8 cellular contexts compared by ENCODE assay signal in the genomic region with DNA sequence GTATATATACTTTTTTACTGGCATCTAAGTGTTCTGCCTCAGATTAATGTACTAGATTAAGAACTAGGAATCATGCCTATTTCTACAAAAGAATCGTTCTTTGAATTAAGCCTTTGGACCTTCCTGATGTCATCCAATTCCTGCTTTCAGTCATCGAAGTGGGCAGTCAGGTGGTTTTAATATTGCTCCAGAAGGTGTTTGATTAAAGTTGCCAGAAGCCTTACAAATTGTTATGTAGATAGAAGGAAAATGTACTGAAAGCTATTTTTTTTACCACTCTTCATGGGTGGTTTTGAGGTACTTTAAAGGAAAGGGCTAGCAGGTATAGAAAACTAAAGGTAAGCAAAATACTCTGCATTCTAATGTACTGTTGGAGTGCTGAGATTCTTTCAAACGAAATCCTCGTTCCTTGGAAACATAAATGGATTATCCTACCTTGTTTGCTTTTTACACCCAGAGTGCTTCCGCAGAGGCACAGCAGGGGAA. TPM values are rescaled to one million over a fixed set of nuclear protein-coding genes. Genes with fewer than 3 reads are reported as not detected.
DNase-seq lines count a peak whose midpoint lies in the region; ATAC-seq, FAIRE-seq and TF ChIP-seq lines count a peak whose summit lies in the region.

No MANE protein-coding gene starts in this region.

- peak; percentile 42 for DNase-seq in GM23248
- DNase-seq in activated naive CD8-positive, alpha-beta T cell treated with anti-CD3 and anti-CD28 coated beads, Interleukin-2, amount 10 ng/mL, durations not matched to agents 7 days and 5 days, result no peak
- DNase-seq in keratinocyte (ENCODE audit: low read depth, low spot score), result no peak
- DNase-seq in testis, result no peak
- no peak for DNase-seq in NCI-H345 treated with DMSO at 0.1 percent for 48 hours (lab: John Stamatoyannopoulos, UW; ENCODE audit: unreplicated experiment)

- H2AFZ ChIP-seq in GM23248 (peak overlapping the region; percentile 76), keratinocyte (ENCODE audit: control insufficient read depth, low read length) (peak overlapping the region; percentile 87)

- peaks cover 31% of the 10 kb centered on the region for H3K4me1 Mint-ChIP-seq in activated naive CD8-positive, alpha-beta T cell treated with anti-CD3 and anti-CD28 coated beads, Interleukin-2, amount 10 ng/mL, durations not matched to agents 7 days and 5 days

- peak overlapping the region; percentile 96 for H3K4me2 ChIP-seq in GM23248 (ENCODE audit: unreplicated experiment)
- H3K4me2 ChIP-seq in keratinocyte (ENCODE audit: control insufficient read depth, extremely low read depth, insufficient read depth, low read depth, low read length), result peak overlapping the region; percentile 99

- no peaks in the 10 kb centered on the region for H3K9me2 ChIP-seq in GM23248 (ENCODE audit: insufficient read depth)

- H4K20me1 ChIP-seq in GM23248 (ENCODE audit: insufficient read depth) (no peaks in the 10 kb centered on the region), keratinocyte (ENCODE audit: control insufficient read depth, extremely low read depth, insufficient read depth, low read length) (no peaks in the 10 kb centered on the region)

- TF ChIP-seq CTCF in 22Rv1 (IDR thresholded peaks at IDR 0.05) (no peak), keratinocyte (optimal IDR thresholded peaks at IDR 0.05 in 1 of 3, IDR thresholded peaks at IDR 0.05 in 1 of 3, conservative IDR thresholded peaks at IDR 0.05 in 1 of 3; ENCODE audit: extremely low read depth in 1 of 3, insufficient read depth in 2 of 3, low read length in 3 of 3) (no peak), testis (IDR thresholded peaks at IDR 0.05) (no peak)

- H3F3A ChIP-seq in GM23248 (ENCODE audit: insufficient read depth), result peaks cover 26% of the 10 kb centered on the region

- H3K27me3 ChIP-seq in GM23248 (replicated peaks; ENCODE audit: insufficient read depth) (no peaks in the 10 kb centered on the region), keratinocyte (ENCODE audit: control insufficient read depth, extremely low read depth, insufficient read depth, low read length) (no peaks in the 10 kb centered on the region), testis (no peaks in the 10 kb centered on the region)

- no peaks in the 10 kb centered on the region for H3K27me3 Mint-ChIP-seq in activated naive CD8-positive, alpha-beta T cell treated with anti-CD3 and anti-CD28 coated beads, Interleukin-2, amount 10 ng/mL, durations not matched to agents 7 days and 5 days

- 3% methylated on average over 5 of the region's 5 CpGs for WGBS in GM23248 (ENCODE audit: low coverage in 1 of 2, low lambda C conversion rate in 2 of 2, missing lambda C conversion rate in 2 of 2), 2 experiments
- 17 to 23% methylated on average over 5 of the region's 5 CpGs for WGBS in testis, 2 donors

- H3K36me3 ChIP-seq in GM23248 (ENCODE audit: low read depth) (0 out of 2 replicates have a peak, but pooled peaks cover 10% of the 10 kb centered on the region), keratinocyte (ENCODE audit: control insufficient read depth in 2 of 2, extremely low read depth in 1 of 2, insufficient read depth in 2 of 2, low read length in 2 of 2) (peaks cover 0 to 8% of the 10 kb centered on the region in 2 experiments), testis (ENCODE audit: low read depth, missing control alignments) (no peaks in the 10 kb centered on the region)

- H3K4me3 Mint-ChIP-seq in activated naive CD8-positive, alpha-beta T cell treated with anti-CD3 and anti-CD28 coated beads, Interleukin-2, amount 10 ng/mL, durations not matched to agents 7 days and 5 days, result peak overlapping the region; percentile 97

- peak overlapping the region; percentile 92 for H3K27ac ChIP-seq in 22Rv1
- peak overlapping the region; percentile 99 for H3K27ac ChIP-seq in GM23248
- peak overlapping the region; percentile 98 for H3K27ac ChIP-seq in keratinocyte (ENCODE audit: control insufficient read depth, insufficient read depth, low read length)
- H3K27ac ChIP-seq in testis, result peak overlapping the region; percentile 90

- peak; percentile 71 for FAIRE-seq in keratinocyte (lab: Jason Lieb, UNC)

- no peaks in the 10 kb centered on the region for H3K9me1 ChIP-seq in keratinocyte (ENCODE audit: control insufficient read depth, extremely low read depth, insufficient read depth, low read length)

- no peak for ATAC-seq in activated naive CD8-positive, alpha-beta T cell treated with anti-CD3 and anti-CD28 coated beads, Interleukin-2, amount 10 ng/mL, durations not matched to agents 7 days and 5 days (ENCODE audit: low read depth)
- ATAC-seq in HG03135 (IDR thresholded peaks at IDR 0.05; ENCODE audit: unreplicated experiment) (no peak), HG03565 (IDR thresholded peaks at IDR 0.05; ENCODE audit: unreplicated experiment) (no peak)

- H3K4me1 ChIP-seq in GM23248 (ENCODE audit: insufficient read depth) (peaks cover 25% of the 10 kb centered on the region), keratinocyte (ENCODE audit: control insufficient read depth, extremely low read depth, insufficient read depth, low read length) (peaks cover 29% of the 10 kb centered on the region), testis (peaks cover 23% of the 10 kb centered on the region)

- H3K79me2 ChIP-seq in GM23248 (ENCODE audit: insufficient read depth) (peaks cover 52% of the 10 kb centered on the region), keratinocyte (ENCODE audit: control insufficient read depth, insufficient read depth, low read length) (peaks cover 3% of the 10 kb centered on the region)

- H3K9me3 Mint-ChIP-seq in activated naive CD8-positive, alpha-beta T cell treated with anti-CD3 and anti-CD28 coated beads, Interleukin-2, amount 10 ng/mL, durations not matched to agents 7 days and 5 days, result no peaks in the 10 kb centered on the region

- peaks cover 31% of the 10 kb centered on the region for H3K36me3 Mint-ChIP-seq in activated naive CD8-positive, alpha-beta T cell treated with anti-CD3 and anti-CD28 coated beads, Interleukin-2, amount 10 ng/mL, durations not matched to agents 7 days and 5 days

- intact Hi-C loops in testis (cut with DNase I; ENCODE audit: low total_unique reads), result no loop called here

- dilution Hi-C loops in keratinocyte (cut with MboI; ENCODE audit: extremely low pct_ligation_motif_present, low sequenced_read_pairs), result no loop called here

- no peaks in the 10 kb centered on the region for H3K9me3 ChIP-seq in GM23248 (ENCODE audit: low read depth)
- no peaks in the 10 kb centered on the region for H3K9me3 ChIP-seq in keratinocyte (ENCODE audit: control insufficient read depth, low read depth, low read length)
- no peaks in the 10 kb centered on the region for H3K9me3 ChIP-seq in testis

- peak overlapping the region; percentile 100 for H3K27ac Mint-ChIP-seq in activated naive CD8-positive, alpha-beta T cell treated with anti-CD3 and anti-CD28 coated beads, Interleukin-2, amount 10 ng/mL, durations not matched to agents 7 days and 5 days

- TF ChIP-seq POLR2A in testis (IDR thresholded peaks at IDR 0.05), result no peak

- H3K4me3 ChIP-seq in GM23248, result peak overlapping the region; percentile 93
- H3K4me3 ChIP-seq in keratinocyte (ENCODE audit: control insufficient read depth in 2 of 3, extremely low read depth in 1 of 3, insufficient read depth in 2 of 3, low read depth in 1 of 3, low read length in 3 of 3), result peak overlapping the region; percentile 75 to 93 (median 91)
- H3K4me3 ChIP-seq in testis, result peak overlapping the region; percentile 58 to 73

- POLR2A ChIA-PET in activated naive CD8-positive, alpha-beta T cell treated with anti-CD3 and anti-CD28 coated beads, Interleukin-2, amount 10 ng/mL, durations not matched to agents 7 days and 5 days (lab: Charles Lee), result interaction anchor here (0.6 to 3.5 kb wide), 26 partner anchors 11 to 702 kb away, joined by 3 to 84 read pairs (median 4); partner anchors contain the start of genes BCL10, C1orf52, GNG5 and PRKACB

- in situ Hi-C loops in GM23248 (cut with MboI), result no loop called here

- H3K9ac ChIP-seq in GM23248, result peak overlapping the region; percentile 98
- H3K9ac ChIP-seq in keratinocyte (ENCODE audit: control insufficient read depth, extremely low read depth, insufficient read depth, low read length), result peak overlapping the region; percentile 98

RNA-seq across cellular contexts. Expression of gene CTBS, which starts 0.7 kb away (rescaled TPM):
- 13.5 and 22.9 TPM in 2 replicates for total RNA-seq in GM23248 (2014; rRNA removed; shearing (Covaris generic))
- polyA plus RNA-seq in GM23248 (2016; fragmentation: Nextera tagmentation; extraction: Ambion mirVana), result 52.4 and 53.7 TPM in 2 replicates
- 10 to 100 TPM; 17.0 to 17.3 TPM for total RNA-seq in activated naive CD8-positive, alpha-beta T cell treated with anti-CD3 and anti-CD28 coated beads, Interleukin-2, amount 10 ng/mL, durations not matched to agents 7 days and 5 days
- polyA plus RNA-seq in keratinocyte, result 11.7 to 16.7 TPM (median 13.7 TPM) in 3 replicates
- 16.5 TPM for polyA plus RNA-seq in keratinocyte (2011; ENCODE audit: low read depth)
- polyA plus RNA-seq in keratinocyte (2011; cell fraction: cytosol; rRNA removed), result 10.2 and 18.4 TPM in 2 replicates
- polyA plus RNA-seq in keratinocyte (2011; cell fraction: nucleus; rRNA removed), result 10.2 and 12.7 TPM in 2 replicates
- polyA plus RNA-seq in keratinocyte (2012; ENCODE audit: low replicate concordance), result 9.2 and 11.3 TPM in 2 replicates
- polyA minus RNA-seq in keratinocyte, result 1.7 to 11.8 TPM (median 7.5 TPM) in 3 replicates
- polyA minus RNA-seq in keratinocyte (2011; cell fraction: cytosol; rRNA and poly(A)+ RNA removed), result 13.6 TPM
- polyA minus RNA-seq in keratinocyte (2011; cell fraction: nucleus; rRNA and poly(A)+ RNA removed), result 5.4 and 8.7 TPM in 2 replicates
- 10 to 100 TPM in 1 of 2 donors, 1 to 10 TPM in 1; 9.9 to 17.8 TPM for total RNA-seq in testis
- polyA plus RNA-seq in testis (ENCODE audit: insufficient read depth, low read depth, low replicate concordance), result 12.9 TPM
